ENCODE assay signal across 10 cellular contexts in genomic region chr9:133683494-133684460, GRCh38. TPM values are rescaled to one million over a fixed set of nuclear protein-coding genes. Genes with fewer than 3 reads are reported as not detected.
A peak's percentile ranks its signal among the peaks of the same experiment; 100 is the strongest.
DNase-seq lines count a peak whose midpoint lies in the region; ATAC-seq, FAIRE-seq and TF ChIP-seq lines count a peak whose summit lies in the region.
"Had no signal": no experiment of that assay in that cellular context is flagged by ENCODE, and none has a peak within 500 bp of the region (broad histone marks: within the 10 kb centered on the region; RNA-seq: fewer than 3 reads in every experiment).

No MANE protein-coding gene starts in this region.

- no peaks in the 10 kb centered on the region for H3K27me3 ChIP-seq in CD4-positive, CD25-positive, alpha-beta regulatory T cell (ENCODE audit: control insufficient read depth, insufficient read depth, low read length)
- no peaks in the 10 kb centered on the region for H3K27me3 ChIP-seq in breast epithelium

- POLR2A ChIA-PET in activated CD8-positive, alpha-beta T cell treated with anti-CD3 and anti-CD28 coated beads, Interleukin-2, amount 10 ng/mL, durations not matched to agents 7 days and 5 days (lab: Charles Lee), result interaction anchor here (0.6 to 6.6 kb wide), 14 partner anchors 9 to 535 kb away, joined by 3 to 71 read pairs (median 4); partner anchors contain the start of gene SARDH

- peaks cover 8 to 48% (median 19%) of the 10 kb centered on the region in 4 donors for H3K4me1 Mint-ChIP-seq in CD4-positive, CD25-positive, alpha-beta regulatory T cell
- H3K4me1 Mint-ChIP-seq in activated CD8-positive, alpha-beta T cell treated with anti-CD3 and anti-CD28 coated beads, Interleukin-2, amount 10 ng/mL, durations not matched to agents 7 days and 5 days (ENCODE audit: low read depth), result peaks cover 46% of the 10 kb centered on the region

- H3K4me1 ChIP-seq in CD4-positive, CD25-positive, alpha-beta regulatory T cell (ENCODE audit: control insufficient read depth, insufficient read depth, low read length, poor library complexity, severe bottlenecking), result peaks cover 28% of the 10 kb centered on the region
- H3K4me1 ChIP-seq in breast epithelium, result peaks cover 0 to 2% of the 10 kb centered on the region in 2 donors

- no peak for TF ChIP-seq POLR2A in breast epithelium (IDR thresholded peaks at IDR 0.05)

- no peaks in the 10 kb centered on the region for H3K36me3 Mint-ChIP-seq in CD4-positive, CD25-positive, alpha-beta regulatory T cell
- no peaks in the 10 kb centered on the region for H3K36me3 Mint-ChIP-seq in activated CD8-positive, alpha-beta T cell treated with anti-CD3 and anti-CD28 coated beads, Interleukin-2, amount 10 ng/mL, durations not matched to agents 7 days and 5 days (ENCODE audit: low read depth)

- H3K4me3 ChIP-seq in CD4-positive, CD25-positive, alpha-beta regulatory T cell (ENCODE audit: low read depth, low read length), result peak overlapping the region; percentile 24
- no peak overlapping the region for H3K4me3 ChIP-seq in breast epithelium

- H3K9me3 Mint-ChIP-seq in CD4-positive, CD25-positive, alpha-beta regulatory T cell, result no peaks in the 10 kb centered on the region
- H3K9me3 Mint-ChIP-seq in activated CD8-positive, alpha-beta T cell treated with anti-CD3 and anti-CD28 coated beads, Interleukin-2, amount 10 ng/mL, durations not matched to agents 7 days and 5 days (ENCODE audit: insufficient read depth), result no peaks in the 10 kb centered on the region

- H3K4me3 Mint-ChIP-seq in CD4-positive, CD25-positive, alpha-beta regulatory T cell, result peak overlapping the region; percentile 62 to 88 (median 86)
- peak overlapping the region; percentile 77 for H3K4me3 Mint-ChIP-seq in activated CD8-positive, alpha-beta T cell treated with anti-CD3 and anti-CD28 coated beads, Interleukin-2, amount 10 ng/mL, durations not matched to agents 7 days and 5 days

- no peaks in the 10 kb centered on the region for H3K9me3 ChIP-seq in CD4-positive, CD25-positive, alpha-beta regulatory T cell (ENCODE audit: control insufficient read depth in 2 of 2, low read length in 2 of 2)
- H3K9me3 ChIP-seq in breast epithelium, result no peaks in the 10 kb centered on the region

- CTCF ChIA-PET in activated CD8-positive, alpha-beta T cell treated with anti-CD3 and anti-CD28 coated beads, Interleukin-2, amount 10 ng/mL, durations not matched to agents 7 days and 5 days (lab: Charles Lee), result interaction anchor here (0.6 to 3.4 kb wide), 16 partner anchors 10 to 59 kb away, joined by 3 to 28 read pairs (median 4); no protein-coding TSS in a partner anchor

- no peaks in the 10 kb centered on the region for H3K27me3 Mint-ChIP-seq in CD4-positive, CD25-positive, alpha-beta regulatory T cell
- H3K27me3 Mint-ChIP-seq in activated CD8-positive, alpha-beta T cell treated with anti-CD3 and anti-CD28 coated beads, Interleukin-2, amount 10 ng/mL, durations not matched to agents 7 days and 5 days (ENCODE audit: low read depth), result no peaks in the 10 kb centered on the region

- ATAC-seq in CD4-positive, CD25-positive, alpha-beta regulatory T cell (ENCODE audit: low read depth in 2 of 2), result peak; percentile 84 to 86
- ATAC-seq in activated CD8-positive, alpha-beta T cell treated with anti-CD3 and anti-CD28 coated beads, Interleukin-2, amount 10 ng/mL, durations not matched to agents 7 days and 5 days, result peak; percentile 86

- peak overlapping the region; percentile 99 to 100 (median 99) for H3K27ac Mint-ChIP-seq in CD4-positive, CD25-positive, alpha-beta regulatory T cell
- H3K27ac Mint-ChIP-seq in activated CD8-positive, alpha-beta T cell treated with anti-CD3 and anti-CD28 coated beads, Interleukin-2, amount 10 ng/mL, durations not matched to agents 7 days and 5 days, result peak overlapping the region; percentile 99

- no peaks in the 10 kb centered on the region for H3K36me3 ChIP-seq in CD4-positive, CD25-positive, alpha-beta regulatory T cell (ENCODE audit: control insufficient read depth, insufficient read depth, low read length)
- H3K36me3 ChIP-seq in breast epithelium, result no peaks in the 10 kb centered on the region

- intact Hi-C loops in posterior vena cava (cut with DNase I), result loop anchor here in 1 of 2 donors (10.0 kb wide), 1 partner anchor 79 kb away; the partner anchor contains the start of gene FAM163B
- intact Hi-C loops in breast epithelium (cut with DNase I; ENCODE audit: low total_unique reads), result loop anchor here (10.0 kb wide), 1 partner anchor 259 kb away; the partner anchor contains the start of gene ADAMTS13

- peak; percentile 49 to 80 (median 72) for DNase-seq in CD4-positive, CD25-positive, alpha-beta regulatory T cell
- DNase-seq in activated CD8-positive, alpha-beta T cell treated with anti-CD3 and anti-CD28 coated beads, Interleukin-2, amount 10 ng/mL, durations not matched to agents 7 days and 5 days, result peak; percentile 83
- peak; percentile 27 for DNase-seq in effector CD8-positive, alpha-beta T cell (lab: John Stamatoyannopoulos, UW)
- DNase-seq in posterior vena cava (ENCODE audit: low spot score), result peak; percentile 82
- DNase-seq in SKM-1 (lab: John Stamatoyannopoulos, UW; ENCODE audit: unreplicated experiment), result no peak
- no peak for DNase-seq in breast epithelium (ENCODE audit: low spot score in 2 of 2)
- no peak for DNase-seq in SKM-1 treated with dmso at 0.1 percent for 144 hours (lab: John Stamatoyannopoulos, UW; ENCODE audit: unreplicated experiment)
- no peak for DNase-seq in frontal cortex (ENCODE audit: low spot score in 2 of 2)

- TF ChIP-seq CTCF in breast epithelium (IDR thresholded peaks at IDR 0.05), result no peak

- H3K27ac ChIP-seq in CD4-positive, CD25-positive, alpha-beta regulatory T cell (ENCODE audit: insufficient read depth, low read length, poor library complexity, severe bottlenecking), result peak overlapping the region; percentile 87
- peak overlapping the region in 1 of 2 donors; percentile 44 for H3K27ac ChIP-seq in breast epithelium
- H3K27ac ChIP-seq: C4-2B, VCaP had no signal

- FAIRE-seq in frontal cortex (lab: Jason Lieb, UNC), result no peak

RNA-seq across cellular contexts. Expression of gene DBH, which starts 47.6 kb away (rescaled TPM):
- total RNA-seq in CD4-positive, CD25-positive, alpha-beta regulatory T cell, result 0.12 TPM
- not detected for polyA plus RNA-seq in CD4-positive, CD25-positive, alpha-beta regulatory T cell
- not detected for total RNA-seq in activated CD8-positive, alpha-beta T cell treated with anti-CD3 and anti-CD28 coated beads, Interleukin-2, amount 10 ng/mL, durations not matched to agents 7 days and 5 days
- total RNA-seq in posterior vena cava (not detected), breast epithelium (not detected), frontal cortex (under 0.01 TPM)

RNA-seq across cellular contexts. Expression of gene SARDH, which starts 54.4 kb away (rescaled TPM):
- 15.6 TPM for total RNA-seq in CD4-positive, CD25-positive, alpha-beta regulatory T cell
- 1 to 10 TPM; 5.8 to 9.7 (median 8.2) TPM for polyA plus RNA-seq in CD4-positive, CD25-positive, alpha-beta regulatory T cell
- total RNA-seq in activated CD8-positive, alpha-beta T cell treated with anti-CD3 and anti-CD28 coated beads, Interleukin-2, amount 10 ng/mL, durations not matched to agents 7 days and 5 days, result 1 to 10 TPM; 3.0 to 3.4 TPM
- total RNA-seq in posterior vena cava (1 to 10 TPM in 1 of 2 donors, under 1 TPM in 1; 0.62 to 1.8 TPM), breast epithelium (1 to 10 TPM in 2 of 3 donors, under 1 TPM in 1; 0.16 to 2.0 (median 1.0) TPM), frontal cortex (1.6 TPM)

Comparison
In these comparisons a context has a peak if more than half of its experiments do, and no peak if none do; other contexts are left out.
1. DNase-seq: peak in CD4-positive, CD25-positive, alpha-beta regulatory T cell (3 of 3), activated CD8-positive, alpha-beta T cell treated with anti-CD3 and anti-CD28 coated beads, Interleukin-2, amount 10 ng/mL, durations not matched to agents 7 days and 5 days (single experiment), effector CD8-positive, alpha-beta T cell (single experiment) and posterior vena cava (single experiment); none in SKM-1 (single experiment), breast epithelium (0 of 2), SKM-1 treated with dmso at 0.1 percent for 144 hours (single experiment) and frontal cortex (0 of 2).